ENCODE assay signal across 1 cellular context in genomic region chr6:54715990-54716389, GRCh38.
TF ChIP-seq lines count a peak whose summit lies in the region.

No MANE protein-coding gene starts in this region.

TF ChIP-seq in HepG2, 621 proteins besides CTCF, POLR2A, EP300 and RAD21 (continued from another document):
- TF ChIP-seq MLLT10 (CRISPR knock-in tag; IDR thresholded peaks at IDR 0.05) (no peak), ZNF432 (CRISPR knock-in tag; IDR thresholded peaks at IDR 0.05; ENCODE audit: borderline replicate concordance) (no peak), SSRP1 (CRISPR knock-in tag; IDR thresholded peaks at IDR 0.05) (no peak), ZNF143 (CRISPR knock-in tag; IDR thresholded peaks at IDR 0.05) (no peak), ELF4 (CRISPR knock-in tag; IDR thresholded peaks at IDR 0.05; ENCODE audit: borderline replicate concordance) (no peak), ZNF850 (CRISPR knock-in tag; conservative IDR thresholded peaks at IDR 0.05) (no peak), CBX1 (IDR thresholded peaks at IDR 0.05; ENCODE audit: low read depth) (no peak), ZNF782 (CRISPR knock-in tag; IDR thresholded peaks at IDR 0.05; ENCODE audit: borderline replicate concordance) (no peak), GABPB1 (CRISPR knock-in tag; IDR thresholded peaks at IDR 0.05) (no peak)
- TF ChIP-seq, protein P1, sequence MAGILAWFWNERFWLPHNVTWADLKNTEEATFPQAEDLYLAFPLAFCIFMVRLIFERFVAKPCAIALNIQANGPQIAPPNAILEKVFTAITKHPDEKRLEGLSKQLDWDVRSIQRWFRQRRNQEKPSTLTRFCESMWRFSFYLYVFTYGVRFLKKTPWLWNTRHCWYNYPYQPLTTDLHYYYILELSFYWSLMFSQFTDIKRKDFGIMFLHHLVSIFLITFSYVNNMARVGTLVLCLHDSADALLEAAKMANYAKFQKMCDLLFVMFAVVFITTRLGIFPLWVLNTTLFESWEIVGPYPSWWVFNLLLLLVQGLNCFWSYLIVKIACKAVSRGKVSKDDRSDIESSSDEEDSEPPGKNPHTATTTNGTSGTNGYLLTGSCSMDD (CRISPR knock-in tag; IDR thresholded peaks at IDR 0.05), result no peak
- TF ChIP-seq, protein P2, sequence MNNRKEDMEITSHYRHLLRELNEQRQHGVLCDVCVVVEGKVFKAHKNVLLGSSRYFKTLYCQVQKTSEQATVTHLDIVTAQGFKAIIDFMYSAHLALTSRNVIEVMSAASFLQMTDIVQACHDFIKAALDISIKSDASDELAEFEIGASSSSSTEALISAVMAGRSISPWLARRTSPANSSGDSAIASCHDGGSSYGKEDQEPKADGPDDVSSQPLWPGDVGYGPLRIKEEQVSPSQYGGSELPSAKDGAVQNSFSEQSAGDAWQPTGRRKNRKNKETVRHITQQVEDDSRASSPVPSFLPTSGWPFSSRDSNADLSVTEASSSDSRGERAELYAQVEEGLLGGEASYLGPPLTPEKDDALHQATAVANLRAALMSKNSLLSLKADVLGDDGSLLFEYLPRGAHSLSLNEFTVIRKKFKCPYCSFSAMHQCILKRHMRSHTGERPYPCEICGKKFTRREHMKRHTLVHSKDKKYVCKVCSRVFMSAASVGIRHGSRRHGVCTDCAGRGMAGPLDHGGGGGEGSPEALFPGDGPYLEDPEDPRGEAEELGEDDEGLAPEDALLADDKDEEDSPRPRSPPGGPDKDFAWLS (CRISPR knock-in tag; IDR thresholded peaks at IDR 0.05; ENCODE audit: borderline replicate concordance), result no peak
TF ChIP-seq in HepG2: peak in this region for 0.
